19 cellular contexts compared by ENCODE assay signal in the genomic region with DNA sequence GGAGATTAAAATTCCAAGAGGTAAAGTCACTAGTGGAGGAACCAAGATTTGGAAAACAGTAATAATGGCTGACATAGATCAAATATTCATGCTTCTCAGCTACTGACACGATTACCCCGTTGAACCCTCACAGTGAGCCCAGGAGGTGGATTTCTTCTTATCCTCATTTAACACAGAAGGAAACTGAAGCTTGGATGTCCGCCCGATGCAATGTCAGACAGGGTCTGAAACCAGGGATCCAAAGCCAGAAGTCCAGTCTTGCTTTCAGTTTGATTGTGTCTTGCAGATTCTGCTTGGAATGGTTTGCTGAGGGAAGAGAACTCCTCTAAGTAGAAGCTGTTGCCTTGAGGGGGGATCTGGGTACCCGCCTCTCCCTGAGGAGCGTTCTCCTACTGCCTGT.
A peak's percentile ranks its signal among the peaks of the same experiment; 100 is the strongest.
DNase-seq lines count a peak whose midpoint lies in the region; ATAC-seq and TF ChIP-seq lines count a peak whose summit lies in the region.
"Had no signal": no experiment of that assay in that cellular context is flagged by ENCODE, and none has a peak within 500 bp of the region (broad histone marks: within the 10 kb centered on the region; RNA-seq: fewer than 3 reads in every experiment).

No MANE protein-coding gene starts in this region.

- peak overlapping the region; percentile 72 for H3K4me3 ChIP-seq in adipocyte (ENCODE audit: low read length)
- H3K4me3 ChIP-seq in fibroblast of lung (replicated peaks in 1 of 4; ENCODE audit: control extremely low read depth in 1 of 4, insufficient read depth in 1 of 4, low read depth in 3 of 4, low read length in 4 of 4), result peak overlapping the region in 1 of 4 experiments; percentile 19
- H3K4me3 ChIP-seq in mesenchymal stem cell (ENCODE audit: insufficient read depth in 1 of 2, low read depth in 1 of 2, low read length in 2 of 2), result peak overlapping the region in 1 of 2 experiments; percentile 56
- H3K4me3 ChIP-seq in trophoblast cell (ENCODE audit: low read depth, low read length), result no peak overlapping the region

- no peak overlapping the region for H2BK15ac ChIP-seq in mesenchymal stem cell (ENCODE audit: low read depth, poor library complexity, severe bottlenecking)

- H2AK5ac ChIP-seq in mesenchymal stem cell (ENCODE audit: low read length, severe bottlenecking) (no peak overlapping the region), trophoblast cell (ENCODE audit: low read length) (no peak overlapping the region)

- H3K14ac ChIP-seq in mesenchymal stem cell (ENCODE audit: low read length in 2 of 2) (no peak overlapping the region), trophoblast cell (ENCODE audit: low read length) (no peak overlapping the region)

- no peak for DNase-seq in adipocyte (ENCODE audit: low read depth)
- peak in 1 of 2 donors; percentile 28 for DNase-seq in fibroblast of lung (ENCODE audit: low read depth in 2 of 2)
- DNase-seq in mesenchymal stem cell, result no peak
- DNase-seq in trophoblast cell, result no peak
- DNase-seq: activated CD4-positive, alpha-beta T cell treated with anti-CD3 and anti-CD28 coated beads, Interleukin-2, amount 10 ng/mL, durations not matched to agents 7 days and 5 days; effector memory CD8-positive, alpha-beta T cell; NCI-H2107; NCI-H526; stimulated activated CD4-positive, alpha-beta T cell treated with anti-CD3 and anti-CD28 coated beads, Interleukin-12 subunit alpha, Interleukin-12 subunit beta, amount 100 ng/mL, for 4 hours; stimulated activated CD4-positive, alpha-beta T cell treated with anti-CD3 and anti-CD28 coated beads, Interleukin-4, amount 100 ng/mL, for 4 hours; T-helper 2 cell had no signal

- H3K36me3 ChIP-seq in adipocyte (ENCODE audit: control insufficient read depth, insufficient read depth, low read length, severe bottlenecking) (no peaks in the 10 kb centered on the region), fibroblast of lung (ENCODE audit: control insufficient read depth, insufficient read depth, low read length) (no peaks in the 10 kb centered on the region), mesenchymal stem cell (ENCODE audit: control insufficient read depth in 1 of 2, insufficient read depth in 2 of 2, low read depth in 1 of 2, low read length in 2 of 2) (no peaks in the 10 kb centered on the region), trophoblast cell (ENCODE audit: control insufficient read depth in 1 of 2, insufficient read depth in 2 of 2, low read length in 2 of 2) (no peaks in the 10 kb centered on the region)

- H3K79me2 ChIP-seq in fibroblast of lung (ENCODE audit: control insufficient read depth, insufficient read depth, low read length) (no peaks in the 10 kb centered on the region), trophoblast cell (ENCODE audit: control insufficient read depth, insufficient read depth, low read length, poor library complexity) (no peaks in the 10 kb centered on the region)

- H3K4ac ChIP-seq in mesenchymal stem cell (ENCODE audit: low read depth in 1 of 2, low read length in 2 of 2) (no peak overlapping the region), trophoblast cell (ENCODE audit: low read depth, low read length) (no peak overlapping the region)

- no peaks in the 10 kb centered on the region for H4K20me1 ChIP-seq in fibroblast of lung (ENCODE audit: control insufficient read depth, extremely low read depth, insufficient read depth, low read length)

- no peaks in the 10 kb centered on the region for H3K27me3 Mint-ChIP-seq in stimulated activated memory B cell treated with anti-CD40 and anti-IgM and Interleukin-4, amounts not matched to agents 10 μg/mL and 1 μg/mL and 100 μg/mL, for 72 hours
- H3K27me3 Mint-ChIP-seq: activated naive CD4-positive, alpha-beta T cell treated with anti-CD3 and anti-CD28 coated beads, Interleukin-2, amount 50 U/mL, for 24 hours; effector memory CD8-positive, alpha-beta T cell had no signal

- H2AFZ ChIP-seq in fibroblast of lung (ENCODE audit: low read length) (peak overlapping the region; percentile 45), mesenchymal stem cell (ENCODE audit: low read depth, low read length) (no peak overlapping the region), trophoblast cell (ENCODE audit: insufficient read depth, low read length, poor library complexity) (no peak overlapping the region)

- peaks cover under 1% of the 10 kb centered on the region for H3K36me3 Mint-ChIP-seq in stimulated activated memory B cell treated with anti-CD40 and anti-IgM and Interleukin-4, amounts not matched to agents 10 μg/mL and 1 μg/mL and 100 μg/mL, for 72 hours
- H3K36me3 Mint-ChIP-seq: activated naive CD4-positive, alpha-beta T cell treated with anti-CD3 and anti-CD28 coated beads, Interleukin-2, amount 50 U/mL, for 24 hours had no signal

- no peak overlapping the region for H4K12ac ChIP-seq in trophoblast cell (ENCODE audit: low read depth, low read length)

- H4K8ac ChIP-seq in mesenchymal stem cell (ENCODE audit: low read length), result no peak overlapping the region
- no peak overlapping the region for H4K8ac ChIP-seq in trophoblast cell (ENCODE audit: low read depth, low read length)

- H3K4me2 ChIP-seq in fibroblast of lung (ENCODE audit: extremely low read depth, insufficient read depth, low read length) (peak overlapping the region; percentile 72), mesenchymal stem cell (ENCODE audit: low read length, poor library complexity, severe bottlenecking) (no peak overlapping the region), trophoblast cell (ENCODE audit: low read length) (no peak overlapping the region)

- H2BK5ac ChIP-seq in mesenchymal stem cell (ENCODE audit: low read depth, low read length, poor library complexity, severe bottlenecking) (no peak overlapping the region), trophoblast cell (ENCODE audit: low read depth, low read length, poor library complexity) (no peak overlapping the region)

- no peak for ATAC-seq in stimulated activated memory B cell treated with anti-CD40 and anti-IgM and Interleukin-4, amounts not matched to agents 10 μg/mL and 1 μg/mL and 100 μg/mL, for 72 hours
- ATAC-seq in GM19467 (IDR thresholded peaks at IDR 0.05; ENCODE audit: unreplicated experiment), result no peak
- no peak for ATAC-seq in activated CD4-positive, CD25-positive, alpha-beta regulatory T cell treated with anti-CD3 and anti-CD28 coated beads, Interleukin-2, amount 50 U/mL, for 24 hours
- no peak for ATAC-seq in GM18870 (IDR thresholded peaks at IDR 0.05; ENCODE audit: unreplicated experiment)
- ATAC-seq: effector memory CD8-positive, alpha-beta T cell; esophagus mucosa had no signal

- H3K4me1 Mint-ChIP-seq in stimulated activated memory B cell treated with anti-CD40 and anti-IgM and Interleukin-4, amounts not matched to agents 10 μg/mL and 1 μg/mL and 100 μg/mL, for 72 hours, result peaks cover 17% of the 10 kb centered on the region
- H3K4me1 Mint-ChIP-seq: activated CD4-positive, alpha-beta T cell treated with anti-CD3 and anti-CD28 coated beads, Interleukin-2, amount 10 ng/mL, durations not matched to agents 7 days and 5 days; activated naive CD4-positive, alpha-beta T cell treated with anti-CD3 and anti-CD28 coated beads, Interleukin-2, amount 50 U/mL, for 24 hours had no signal

- H3K23ac ChIP-seq in mesenchymal stem cell (ENCODE audit: low read length in 2 of 2) (no peak overlapping the region), trophoblast cell (ENCODE audit: low read length) (no peak overlapping the region)

- TF ChIP-seq CTCF in fibroblast of lung (conservative IDR thresholded peaks at IDR 0.05 in 1 of 2, IDR thresholded peaks at IDR 0.05 in 1 of 2; ENCODE audit: low read depth in 1 of 2, low read length in 2 of 2), result no peak

- H3K4me1 ChIP-seq in adipocyte (ENCODE audit: control insufficient read depth, insufficient read depth, low read length), result peaks cover 23% of the 10 kb centered on the region
- H3K4me1 ChIP-seq in fibroblast of lung (ENCODE audit: control insufficient read depth, extremely low read depth, insufficient read depth, low read length), result peaks cover 16% of the 10 kb centered on the region
- peaks cover 8% of the 10 kb centered on the region for H3K4me1 ChIP-seq in mesenchymal stem cell (ENCODE audit: control insufficient read depth, insufficient read depth, low read depth, low read length)
- H3K4me1 ChIP-seq in trophoblast cell (ENCODE audit: control insufficient read depth in 1 of 2, insufficient read depth in 2 of 2, low read length in 2 of 2), result no peaks in the 10 kb centered on the region

- peak overlapping the region; percentile 37 for H3K9ac ChIP-seq in adipocyte (ENCODE audit: low read length)
- H3K9ac ChIP-seq in fibroblast of lung (ENCODE audit: insufficient read depth, low read length), result no peak overlapping the region
- H3K9ac ChIP-seq in mesenchymal stem cell (ENCODE audit: low read length), result peak overlapping the region; percentile 78
- H3K9ac ChIP-seq in trophoblast cell (ENCODE audit: low read length), result no peak overlapping the region

- H4K91ac ChIP-seq in mesenchymal stem cell (ENCODE audit: low read length) (no peak overlapping the region), trophoblast cell (ENCODE audit: low read depth, low read length) (no peak overlapping the region)

- H2BK120ac ChIP-seq in mesenchymal stem cell (ENCODE audit: low read depth, low read length), result no peak overlapping the region
- H2BK120ac ChIP-seq in trophoblast cell (ENCODE audit: insufficient read depth, low read length, poor library complexity), result no peak overlapping the region

- H3K27me3 ChIP-seq in adipocyte (replicated peaks; ENCODE audit: control insufficient read depth, insufficient read depth, low read length) (no peaks in the 10 kb centered on the region), fibroblast of lung (ENCODE audit: control insufficient read depth, insufficient read depth, low read length) (no peaks in the 10 kb centered on the region), mesenchymal stem cell (ENCODE audit: control insufficient read depth in 1 of 2, insufficient read depth in 1 of 2, low read length in 2 of 2) (no peaks in the 10 kb centered on the region), trophoblast cell (ENCODE audit: insufficient read depth, low read length) (no peaks in the 10 kb centered on the region)

- peaks cover 5% of the 10 kb centered on the region for H3K9me3 Mint-ChIP-seq in stimulated activated memory B cell treated with anti-CD40 and anti-IgM and Interleukin-4, amounts not matched to agents 10 μg/mL and 1 μg/mL and 100 μg/mL, for 72 hours
- H3K9me3 Mint-ChIP-seq: activated CD4-positive, alpha-beta T cell treated with anti-CD3 and anti-CD28 coated beads, Interleukin-2, amount 10 ng/mL, durations not matched to agents 7 days and 5 days; effector memory CD8-positive, alpha-beta T cell had no signal

- peak overlapping the region; percentile 40 for H3K27ac Mint-ChIP-seq in stimulated activated memory B cell treated with anti-CD40 and anti-IgM and Interleukin-4, amounts not matched to agents 10 μg/mL and 1 μg/mL and 100 μg/mL, for 72 hours
- H3K27ac Mint-ChIP-seq: activated CD4-positive, alpha-beta T cell treated with anti-CD3 and anti-CD28 coated beads, Interleukin-2, amount 10 ng/mL, durations not matched to agents 7 days and 5 days; activated naive CD4-positive, alpha-beta T cell treated with anti-CD3 and anti-CD28 coated beads, Interleukin-2, amount 50 U/mL, for 24 hours had no signal

- WGBS in mesenchymal stem cell, result 98% methylated on average over 6 of the region's 6 CpGs
- no CpG with 5 or more reads among the region's 6 CpGs for WGBS in trophoblast cell (ENCODE audit: extremely low coverage, insufficient coverage, insufficient read length)

- H2BK12ac ChIP-seq in mesenchymal stem cell (ENCODE audit: low read length in 2 of 2) (no peak overlapping the region), trophoblast cell (ENCODE audit: low read length) (no peak overlapping the region)

- no peaks in the 10 kb centered on the region for H3K79me1 ChIP-seq in mesenchymal stem cell (replicated peaks; ENCODE audit: low read length, poor library complexity, severe bottlenecking)
- H3K79me1 ChIP-seq in trophoblast cell (ENCODE audit: low read length), result no peaks in the 10 kb centered on the region

- H3K18ac ChIP-seq in mesenchymal stem cell (ENCODE audit: low read depth in 1 of 2, low read length in 2 of 2), result peak overlapping the region in 1 of 2 experiments; percentile 37
- no peak overlapping the region for H3K18ac ChIP-seq in trophoblast cell (ENCODE audit: low read length)

- no peak overlapping the region for H3K27ac ChIP-seq in fibroblast of lung (ENCODE audit: insufficient read depth, low read length)
- no peak overlapping the region for H3K27ac ChIP-seq in mesenchymal stem cell (ENCODE audit: low read length, poor library complexity, severe bottlenecking)
- no peak overlapping the region for H3K27ac ChIP-seq in trophoblast cell (ENCODE audit: low read depth, low read length)
- H3K27ac ChIP-seq: C4-2B, VCaP had no signal

- H3K4me3 Mint-ChIP-seq in stimulated activated memory B cell treated with anti-CD40 and anti-IgM and Interleukin-4, amounts not matched to agents 10 μg/mL and 1 μg/mL and 100 μg/mL, for 72 hours, result no peak overlapping the region
- H3K4me3 Mint-ChIP-seq: activated CD4-positive, alpha-beta T cell treated with anti-CD3 and anti-CD28 coated beads, Interleukin-2, amount 10 ng/mL, durations not matched to agents 7 days and 5 days; activated naive CD4-positive, alpha-beta T cell treated with anti-CD3 and anti-CD28 coated beads, Interleukin-2, amount 50 U/mL, for 24 hours; effector memory CD8-positive, alpha-beta T cell had no signal

- H3K9me3 ChIP-seq in adipocyte (ENCODE audit: control insufficient read depth, low read length), result no peaks in the 10 kb centered on the region
- no peaks in the 10 kb centered on the region for H3K9me3 ChIP-seq in fibroblast of lung (ENCODE audit: control insufficient read depth, insufficient read depth, low read depth, low read length)
- no peaks in the 10 kb centered on the region for H3K9me3 ChIP-seq in mesenchymal stem cell (ENCODE audit: control insufficient read depth, low read length)
- H3K9me3 ChIP-seq in trophoblast cell (ENCODE audit: insufficient read depth, low read depth, low read length), result no peaks in the 10 kb centered on the region

Comparison
In these comparisons a context has a peak if more than half of its experiments do, and no peak if none do; other contexts are left out.
1. H3K9ac ChIP-seq: peak in adipocyte (single experiment) and mesenchymal stem cell (single experiment); none in fibroblast of lung (single experiment) and trophoblast cell (single experiment).